In the genomic region with DNA sequence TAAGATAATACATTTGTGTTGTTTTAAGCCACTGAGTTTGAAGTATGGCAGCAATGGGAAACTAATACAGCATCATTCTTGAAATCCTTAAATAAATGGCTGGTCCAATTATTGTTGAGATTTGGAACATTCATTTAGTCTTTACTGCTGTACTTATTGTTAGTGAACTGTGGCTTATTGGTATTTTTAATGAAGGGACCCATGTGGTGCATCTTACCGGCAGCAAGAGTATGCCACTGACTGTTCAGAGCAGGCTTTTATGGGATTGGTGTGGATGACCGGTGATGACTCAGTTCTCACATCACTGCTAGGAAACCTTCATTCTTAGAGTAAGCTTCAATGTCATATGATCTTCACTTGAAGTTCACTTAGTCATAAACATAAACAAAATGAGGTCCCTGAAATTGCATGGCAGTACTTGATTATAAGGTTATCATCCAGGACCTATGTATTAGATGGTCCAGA, we compare ENCODE assay signal across 15 cellular contexts. TPM values are rescaled to one million over a fixed set of nuclear protein-coding genes. Genes with fewer than 3 reads are reported as not detected.
A peak's percentile ranks its signal among the peaks of the same experiment; 100 is the strongest.
DNase-seq lines count a peak whose midpoint lies in the region; ATAC-seq, FAIRE-seq and TF ChIP-seq lines count a peak whose summit lies in the region.
"Had no signal": no experiment of that assay in that cellular context is flagged by ENCODE, and none has a peak within 500 bp of the region (broad histone marks: within the 10 kb centered on the region; RNA-seq: fewer than 3 reads in every experiment).

No MANE protein-coding gene starts in this region.

- no peaks in the 10 kb centered on the region for H3K36me3 Mint-ChIP-seq in stimulated activated naive B cell treated with anti-CD40 and anti-IgM and Interleukin-4, amounts not matched to agents 10 μg/mL and 1 μg/mL and 100 μg/mL, for 72 hours
- no peaks in the 10 kb centered on the region for H3K36me3 Mint-ChIP-seq in endothelial cell (ENCODE audit: low read depth, unreplicated experiment)
- H3K36me3 Mint-ChIP-seq: activated naive CD4-positive, alpha-beta T cell treated with anti-CD3 and anti-CD28 coated beads, Interleukin-2, amount 50 U/mL, for 24 hours; natural killer cell treated with Interleukin-12 subunit alpha and Interleukin-12 subunit beta and Interleukin-15 and Interleukin-18, amount 100 ng/mL, for 72 hours had no signal

- ATAC-seq in stimulated activated naive B cell treated with anti-CD40 and anti-IgM and Interleukin-4, amounts not matched to agents 10 μg/mL and 1 μg/mL and 100 μg/mL, for 72 hours (replicated peaks), result no peak
- ATAC-seq in GM21825 (IDR thresholded peaks at IDR 0.05; ENCODE audit: unreplicated experiment), result no peak
- ATAC-seq: activated CD8-positive, alpha-beta T cell treated with anti-CD3 and anti-CD28 coated beads for 36 hours; natural killer cell treated with Interleukin-12 subunit alpha and Interleukin-12 subunit beta and Interleukin-15 and Interleukin-18, amount 100 ng/mL, for 72 hours had no signal

- TF ChIP-seq POLR2A in H54 (IDR thresholded peaks at IDR 0.05; ENCODE audit: low read depth, low read length), result no peak

- no peak overlapping the region for H3K27ac Mint-ChIP-seq in stimulated activated naive B cell treated with anti-CD40 and anti-IgM and Interleukin-4, amounts not matched to agents 10 μg/mL and 1 μg/mL and 100 μg/mL, for 72 hours
- H3K27ac Mint-ChIP-seq in endothelial cell (ENCODE audit: unreplicated experiment), result no peak overlapping the region
- H3K27ac Mint-ChIP-seq: activated CD8-positive, alpha-beta T cell treated with anti-CD3 and anti-CD28 coated beads for 36 hours; activated naive CD4-positive, alpha-beta T cell treated with anti-CD3 and anti-CD28 coated beads, Interleukin-2, amount 50 U/mL, for 24 hours; natural killer cell treated with Interleukin-12 subunit alpha and Interleukin-12 subunit beta and Interleukin-15 and Interleukin-18, amount 100 ng/mL, for 72 hours had no signal

- FAIRE-seq in H54 (lab: Jason Lieb, UNC), result peak; percentile 98

- H3K4me1 Mint-ChIP-seq in stimulated activated naive B cell treated with anti-CD40 and anti-IgM and Interleukin-4, amounts not matched to agents 10 μg/mL and 1 μg/mL and 100 μg/mL, for 72 hours, result no peaks in the 10 kb centered on the region
- no peaks in the 10 kb centered on the region for H3K4me1 Mint-ChIP-seq in endothelial cell (ENCODE audit: unreplicated experiment)
- H3K4me1 Mint-ChIP-seq: activated naive CD4-positive, alpha-beta T cell treated with anti-CD3 and anti-CD28 coated beads, Interleukin-2, amount 50 U/mL, for 24 hours had no signal

- H3K4me3 ChIP-seq in fibroblast of villous mesenchyme (ENCODE audit: low read depth, low read length), result no peak overlapping the region
- H3K4me3 ChIP-seq: HAP-1 had no signal

- no peaks in the 10 kb centered on the region for H3K9me3 Mint-ChIP-seq in stimulated activated naive B cell treated with anti-CD40 and anti-IgM and Interleukin-4, amounts not matched to agents 10 μg/mL and 1 μg/mL and 100 μg/mL, for 72 hours
- no peaks in the 10 kb centered on the region for H3K9me3 Mint-ChIP-seq in endothelial cell (ENCODE audit: unreplicated experiment)
- H3K9me3 Mint-ChIP-seq: activated CD8-positive, alpha-beta T cell treated with anti-CD3 and anti-CD28 coated beads for 36 hours had no signal

- peak; percentile 89 for DNase-seq in A172 (ENCODE audit: low spot score)
- peak; percentile 47 for DNase-seq in H54 (ENCODE audit: insufficient read length, low spot score)
- DNase-seq in T1000 (lab: John Stamatoyannopoulos, UW), result peak; percentile 24
- DNase-seq in fibroblast of villous mesenchyme (ENCODE audit: low read depth), result peak; percentile 70
- DNase-seq in activated CD8-positive, alpha-beta memory T cell treated with anti-CD3 and anti-CD28 coated beads for 24 hours, result no peak
- DNase-seq in stimulated activated naive B cell treated with anti-CD40 and anti-IgM and Interleukin-4, amounts not matched to agents 10 μg/mL and 1 μg/mL and 100 μg/mL, for 72 hours, result no peak
- no peak for DNase-seq in endothelial cell (ENCODE audit: low spot score)
- DNase-seq: activated CD8-positive, alpha-beta T cell treated with anti-CD3 and anti-CD28 coated beads for 36 hours; effector CD4-positive, alpha-beta T cell; NCI-H69; stimulated activated naive CD4-positive, alpha-beta T cell treated with Interleukin-2 at 50 U/mL for 16 hours had no signal

- no peak overlapping the region for H3K4me3 Mint-ChIP-seq in stimulated activated naive B cell treated with anti-CD40 and anti-IgM and Interleukin-4, amounts not matched to agents 10 μg/mL and 1 μg/mL and 100 μg/mL, for 72 hours
- no peak overlapping the region for H3K4me3 Mint-ChIP-seq in endothelial cell (ENCODE audit: unreplicated experiment)
- H3K4me3 Mint-ChIP-seq: activated CD8-positive, alpha-beta T cell treated with anti-CD3 and anti-CD28 coated beads for 36 hours; activated naive CD4-positive, alpha-beta T cell treated with anti-CD3 and anti-CD28 coated beads, Interleukin-2, amount 50 U/mL, for 24 hours; natural killer cell treated with Interleukin-12 subunit alpha and Interleukin-12 subunit beta and Interleukin-15 and Interleukin-18, amount 100 ng/mL, for 72 hours had no signal

- H3K27me3 Mint-ChIP-seq in stimulated activated naive B cell treated with anti-CD40 and anti-IgM and Interleukin-4, amounts not matched to agents 10 μg/mL and 1 μg/mL and 100 μg/mL, for 72 hours, result peaks cover 11 to 27% of the 10 kb centered on the region in 2 donors
- H3K27me3 Mint-ChIP-seq in endothelial cell (ENCODE audit: unreplicated experiment), result peaks cover 1% of the 10 kb centered on the region

- TF ChIP-seq CTCF in fibroblast of villous mesenchyme (IDR thresholded peaks at IDR 0.05; ENCODE audit: insufficient read depth, low read depth, low read length) (no peak), endothelial cell (IDR thresholded peaks at IDR 0.05; ENCODE audit: unreplicated experiment) (no peak)

RNA-seq across cellular contexts. Expression of a gene that starts 31.5 kb away (rescaled TPM):
- total RNA-seq in A172 (2014; rRNA removed; shearing (Covaris generic)), result 4.0 and 4.8 TPM in 2 replicates
- total RNA-seq in fibroblast of villous mesenchyme (0.32 and 1.3 TPM in 2 replicates), endothelial cell (ENCODE audit: unreplicated experiment) (2.4 TPM)
- total RNA-seq: activated CD8-positive, alpha-beta T cell treated with anti-CD3 and anti-CD28 coated beads for 36 hours had no signal

Comparison
In these comparisons a context has a peak if more than half of its experiments do, and no peak if none do; other contexts are left out.
1. DNase-seq: peak in A172 (single experiment), H54 (single experiment), T1000 (single experiment) and fibroblast of villous mesenchyme (single experiment); none in activated CD8-positive, alpha-beta memory T cell treated with anti-CD3 and anti-CD28 coated beads for 24 hours (single experiment), stimulated activated naive B cell treated with anti-CD40 and anti-IgM and Interleukin-4, amounts not matched to agents 10 μg/mL and 1 μg/mL and 100 μg/mL, for 72 hours (single experiment) and endothelial cell (single experiment).